ENCODE assay signal across 16 cellular contexts in the genomic region with DNA sequence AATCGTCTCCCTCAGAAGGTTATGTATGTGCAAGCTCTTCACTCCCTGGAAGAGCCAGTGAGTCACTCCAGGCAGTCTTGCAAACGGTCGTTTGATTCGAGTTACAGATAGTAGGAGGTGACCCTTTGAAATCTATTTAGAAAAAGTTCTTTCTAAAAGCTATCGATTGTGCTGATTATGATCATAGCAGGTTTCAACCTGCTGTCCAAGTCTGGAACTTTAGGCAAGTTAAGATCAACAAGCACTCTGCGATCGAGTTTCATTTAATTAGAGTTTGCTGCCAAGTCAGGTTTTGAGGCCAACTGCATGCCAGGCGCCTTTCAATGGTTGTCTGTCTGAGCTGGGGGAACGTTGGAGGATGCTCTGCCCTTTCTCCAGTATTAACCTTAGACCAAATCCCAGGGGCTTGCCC.
DNase-seq lines count a peak whose midpoint lies in the region; ATAC-seq, FAIRE-seq and TF ChIP-seq lines count a peak whose summit lies in the region.
"Had no signal": no experiment of that assay in that cellular context is flagged by ENCODE, and none has a peak within 500 bp of the region (broad histone marks: within the 10 kb centered on the region; RNA-seq: fewer than 3 reads in every experiment).

No MANE protein-coding gene starts in this region.

- H3K9me1 ChIP-seq in keratinocyte (ENCODE audit: control insufficient read depth, extremely low read depth, insufficient read depth, low read length) = no peaks in the 10 kb centered on the region

- H3K36me3 ChIP-seq in keratinocyte (ENCODE audit: control insufficient read depth in 2 of 2, extremely low read depth in 1 of 2, insufficient read depth in 2 of 2, low read length in 2 of 2) = no peaks in the 10 kb centered on the region
- H3K36me3 ChIP-seq: transverse colon had no signal

- H3K4me2 ChIP-seq in keratinocyte (ENCODE audit: control insufficient read depth, extremely low read depth, insufficient read depth, low read depth, low read length) = peak overlapping the region; percentile 14

- H3K27me3 ChIP-seq in keratinocyte (ENCODE audit: control insufficient read depth, extremely low read depth, insufficient read depth, low read length) = peaks cover 4% of the 10 kb centered on the region
- H3K27me3 ChIP-seq: transverse colon had no signal

- no peak for ATAC-seq in stimulated activated naive CD8-positive, alpha-beta T cell treated with anti-CD3 and anti-CD28 coated beads, Interleukin-15, Interleukin-2, amounts not matched to agents 100 U/mL and 50 U/mL, for 24 hours
- ATAC-seq: effector memory CD8-positive, alpha-beta T cell; GM12878 had no signal

- H2AFZ ChIP-seq in keratinocyte (ENCODE audit: control insufficient read depth, low read length) = no peak overlapping the region

- dilution Hi-C loops in keratinocyte (cut with MboI; ENCODE audit: extremely low pct_ligation_motif_present, low sequenced_read_pairs) = no loop called here

- no peak overlapping the region for H3K27ac ChIP-seq in keratinocyte (ENCODE audit: control insufficient read depth, insufficient read depth, low read length)
- H3K27ac ChIP-seq: transverse colon had no signal

- no peaks in the 10 kb centered on the region for H3K79me2 ChIP-seq in keratinocyte (ENCODE audit: control insufficient read depth, insufficient read depth, low read length)

- H3K9ac ChIP-seq in keratinocyte (ENCODE audit: control insufficient read depth, extremely low read depth, insufficient read depth, low read length) = no peak overlapping the region

- no peak for FAIRE-seq in keratinocyte (lab: Jason Lieb, UNC)
- FAIRE-seq: GM12878 had no signal

- H3K4me1 ChIP-seq in keratinocyte (ENCODE audit: control insufficient read depth, extremely low read depth, insufficient read depth, low read length) = no peaks in the 10 kb centered on the region
- H3K4me1 ChIP-seq: transverse colon had no signal

- no peaks in the 10 kb centered on the region for H3K9me3 ChIP-seq in keratinocyte (ENCODE audit: control insufficient read depth, low read depth, low read length)
- H3K9me3 ChIP-seq: transverse colon had no signal

- no peak overlapping the region for H3K4me3 ChIP-seq in keratinocyte (ENCODE audit: control insufficient read depth in 2 of 3, extremely low read depth in 1 of 3, insufficient read depth in 2 of 3, low read depth in 1 of 3, low read length in 3 of 3)
- H3K4me3 ChIP-seq: GM12878, transverse colon had no signal

- peak in 1 of 3 experiments; percentile 15 for TF ChIP-seq CTCF in keratinocyte (optimal IDR thresholded peaks at IDR 0.05 in 1 of 3, IDR thresholded peaks at IDR 0.05 in 1 of 3, conservative IDR thresholded peaks at IDR 0.05 in 1 of 3; ENCODE audit: extremely low read depth in 1 of 3, insufficient read depth in 2 of 3, low read length in 3 of 3)

- no peaks in the 10 kb centered on the region for H4K20me1 ChIP-seq in keratinocyte (ENCODE audit: control insufficient read depth, extremely low read depth, insufficient read depth, low read length)

- DNase-seq in DMS 273 treated with DMSO at 0.1 percent for 48 hours (lab: John Stamatoyannopoulos, UW) = peak; percentile 34
- DNase-seq in NCI-H1105 treated with DMSO at 0.1 percent for 48 hours (lab: John Stamatoyannopoulos, UW) = peak; percentile 85
- peak; percentile 87 for DNase-seq in NCI-H748 (lab: John Stamatoyannopoulos, UW; ENCODE audit: unreplicated experiment)
- DNase-seq in keratinocyte (ENCODE audit: low read depth, low spot score) = no peak
- DNase-seq in NCI-H2227 treated with DMSO at 0.1 percent for 48 hours (lab: John Stamatoyannopoulos, UW) = no peak
- no peak for DNase-seq in stimulated activated naive CD8-positive, alpha-beta T cell treated with anti-CD3 and anti-CD28 coated beads, Interleukin-15, Interleukin-2, amounts not matched to agents 100 U/mL and 50 U/mL, for 24 hours
- DNase-seq in occipital lobe (lab: John Stamatoyannopoulos, UW) = no peak
- no peak for DNase-seq in NCI-H226
- DNase-seq: activated naive CD4-positive, alpha-beta T cell treated with Interleukin-2 at 50 U/mL for 16 hours; effector memory CD8-positive, alpha-beta T cell; EL; foreskin fibroblast; mesenchymal stem cell; posterior cingulate gyrus; transverse colon had no signal

Comparison
In these comparisons a context has a peak if more than half of its experiments do, and no peak if none do; other contexts are left out.
1. DNase-seq: peak in DMS 273 treated with DMSO at 0.1 percent for 48 hours (single experiment), NCI-H1105 treated with DMSO at 0.1 percent for 48 hours (single experiment) and NCI-H748 (single experiment); none in keratinocyte (single experiment), NCI-H2227 treated with DMSO at 0.1 percent for 48 hours (single experiment), stimulated activated naive CD8-positive, alpha-beta T cell treated with anti-CD3 and anti-CD28 coated beads, Interleukin-15, Interleukin-2, amounts not matched to agents 100 U/mL and 50 U/mL, for 24 hours (single experiment), occipital lobe (single experiment) and NCI-H226 (single experiment).